ENCODE assay signal across 8 cellular contexts in the genomic region with DNA sequence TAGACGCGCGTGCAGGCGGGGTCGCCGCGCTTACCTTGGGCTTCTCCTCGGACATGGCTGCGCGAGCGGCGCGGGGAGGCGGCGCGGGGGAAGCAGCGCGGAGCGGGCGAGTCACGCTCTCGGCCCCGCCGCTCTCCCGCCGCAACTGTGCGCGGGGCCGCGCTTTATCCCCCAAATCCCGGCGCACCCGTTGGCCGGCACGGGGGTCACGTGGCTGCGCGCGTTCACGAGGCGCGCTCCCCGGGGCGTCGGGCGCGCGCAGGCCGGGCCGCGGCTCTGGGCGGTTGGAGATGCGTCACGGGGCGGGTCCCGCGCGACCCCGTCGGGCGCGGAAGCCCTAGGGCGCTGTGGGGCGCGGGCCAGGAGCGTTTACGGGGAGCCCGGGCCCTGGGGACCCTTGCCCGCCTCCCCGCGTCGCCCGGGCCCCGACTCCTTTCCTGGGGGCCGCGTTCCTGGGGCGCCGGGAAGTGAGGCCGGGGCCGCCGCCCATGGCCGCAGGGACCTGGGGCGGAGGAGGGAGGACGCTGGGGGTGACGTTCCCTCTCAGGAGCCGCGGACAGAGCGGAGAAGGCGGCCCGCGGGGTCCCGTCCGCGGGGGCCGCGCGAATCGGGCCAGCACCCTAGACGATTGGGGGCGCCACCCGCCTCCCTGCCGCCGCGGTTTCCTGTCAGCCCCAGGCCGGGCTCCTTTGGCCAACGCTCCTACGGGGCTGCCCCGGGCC. TPM values are rescaled to one million over a fixed set of nuclear protein-coding genes. Genes with fewer than 3 reads are reported as not detected.
DNase-seq lines count a peak whose midpoint lies in the region; ATAC-seq, FAIRE-seq and TF ChIP-seq lines count a peak whose summit lies in the region.

A gene (minus strand): TSS at position 149 of the 722 bp plus-strand sequence. CDS start 94 bp downstream, at position 55.

- no peak within 1 kb of the TSS for H3K27ac Mint-ChIP-seq in WTC11
- peak within 1 kb of the TSS in 1 of 6 donors; percentile 57 for H3K27ac Mint-ChIP-seq in immature natural killer cell

- H3K4me1 ChIP-seq in smooth muscle cell (ENCODE audit: low read depth) = no peaks in the 10 kb centered on the region

- no peak for FAIRE-seq in bronchial epithelial cell (lab: Jason Lieb, UNC)

- POLR2A ChIA-PET in WTC11 (lab: Charles Lee) = interaction anchor here (0.9 to 1.1 kb wide), 3 partner anchors 17 to 56 kb away, joined by 3 to 5 read pairs (median 3); a partner anchor contains a TSS

- H3F3A ChIP-seq in smooth muscle cell (ENCODE audit: low read depth) = no peaks in the 10 kb centered on the region

- TF ChIP-seq CTCF in WTC11 (IDR thresholded peaks at IDR 0.05) = no peak
- no peak for TF ChIP-seq CTCF in bronchial epithelial cell (IDR thresholded peaks at IDR 0.05; ENCODE audit: insufficient read depth, low read length, severe bottlenecking)
- no peak for TF ChIP-seq CTCF in smooth muscle cell (IDR thresholded peaks at IDR 0.05; ENCODE audit: borderline replicate concordance, insufficient read depth, poor library complexity, severe bottlenecking)

- H3K9me3 Mint-ChIP-seq in WTC11 = peaks cover 28% of the 10 kb centered on the region
- peaks cover 4 to 14% (median 9%) of the 10 kb centered on the region in 6 donors for H3K9me3 Mint-ChIP-seq in immature natural killer cell

- peak within 1 kb of the TSS; percentile 61 for H3K4me3 ChIP-seq in bronchial epithelial cell (ENCODE audit: low read depth, low read length)
- peak within 1 kb of the TSS; percentile 91 for H3K4me3 ChIP-seq in smooth muscle cell

- H3K79me2 ChIP-seq in smooth muscle cell (ENCODE audit: low read depth) = peaks cover 20% of the 10 kb centered on the region

- peak within 1 kb of the TSS; percentile 81 for H3K27ac ChIP-seq in smooth muscle cell (ENCODE audit: low read depth)

- CTCF ChIA-PET in WTC11 (lab: Charles Lee) = interaction anchor here (0.9 to 1.0 kb wide), 6 partner anchors 17 to 332 kb away, joined by 3 to 5 read pairs (median 4); a partner anchor contains a TSS

- DNase-seq in NCI-H1436 (lab: John Stamatoyannopoulos, UW) = peak; percentile 80
- no peak for DNase-seq in NCI-H1436 treated with DMSO at 0.1 percent for 48 hours (lab: John Stamatoyannopoulos, UW)
- peak; percentile 62 for DNase-seq in NCI-H128 (lab: John Stamatoyannopoulos, UW; ENCODE audit: unreplicated experiment)
- peak; percentile 69 for DNase-seq in WTC11 (ENCODE audit: low spot score)
- peak; percentile 31 for DNase-seq in bronchial epithelial cell (ENCODE audit: low read depth)
- DNase-seq in immature natural killer cell = peak; percentile 91 to 94 (median 94)
- peak; percentile 57 for DNase-seq in smooth muscle cell (lab: John Stamatoyannopoulos, UW; ENCODE audit: unreplicated experiment)

- H3K4me1 Mint-ChIP-seq in WTC11 (peaks cover 10% of the 10 kb centered on the region), immature natural killer cell (peaks cover 0 to 10% of the 10 kb centered on the region in 2 donors)

- H4K20me1 ChIP-seq in smooth muscle cell (ENCODE audit: low read depth) = peaks cover 45% of the 10 kb centered on the region

- 1% methylated on average over 63 of the region's 108 CpGs for WGBS in smooth muscle cell (ENCODE audit: low lambda C conversion rate)

- H3K36me3 Mint-ChIP-seq in WTC11 = peaks cover 20% of the 10 kb centered on the region
- no peaks in the 10 kb centered on the region for H3K36me3 Mint-ChIP-seq in immature natural killer cell

- peak within 1 kb of the TSS; percentile 93 for H3K4me2 ChIP-seq in smooth muscle cell

- ATAC-seq in HG02588 (IDR thresholded peaks at IDR 0.05; ENCODE audit: unreplicated experiment) (peak; percentile 60), WTC11 (peak; percentile 28)

- no peaks in the 10 kb centered on the region for H3K9me3 ChIP-seq in smooth muscle cell (replicated peaks; ENCODE audit: low read depth)

- peaks cover 40% of the 10 kb centered on the region for H3K27me3 Mint-ChIP-seq in WTC11 (ENCODE audit: low read depth)
- H3K27me3 Mint-ChIP-seq in immature natural killer cell (ENCODE audit: low read depth in 3 of 3) = peaks cover 0 to 9% (median 2%) of the 10 kb centered on the region in 3 donors

- peak within 1 kb of the TSS; percentile 65 for H3K4me3 Mint-ChIP-seq in WTC11
- H3K4me3 Mint-ChIP-seq in immature natural killer cell = peak within 1 kb of the TSS; percentile 54 to 72 (median 61)

- peak within 1 kb of the TSS; percentile 86 for H2AFZ ChIP-seq in smooth muscle cell (ENCODE audit: low read depth)

- peaks cover 3% of the 10 kb centered on the region for H3K36me3 ChIP-seq in bronchial epithelial cell (ENCODE audit: control insufficient read depth, insufficient read depth, low read length)
- H3K36me3 ChIP-seq in smooth muscle cell (ENCODE audit: low read depth) = no peaks in the 10 kb centered on the region

- peak within 1 kb of the TSS; percentile 91 for H3K9ac ChIP-seq in smooth muscle cell (ENCODE audit: low read depth)

- H3K27me3 ChIP-seq in bronchial epithelial cell (ENCODE audit: control insufficient read depth, insufficient read depth, low read length) = no peaks in the 10 kb centered on the region
- no peaks in the 10 kb centered on the region for H3K27me3 ChIP-seq in smooth muscle cell (ENCODE audit: low read depth)

TF ChIP-seq in WTC11, 78 proteins besides CTCF, POLR2A, EP300 and RAD21 (continues in another document):
- TF ChIP-seq NFATC4 (CRISPR knock-in tag; IDR thresholded peaks at IDR 0.05) = 0 out of 2 replicates have a peak, but pooled peaks have one; percentile 19
- TF ChIP-seq, protein P1, sequence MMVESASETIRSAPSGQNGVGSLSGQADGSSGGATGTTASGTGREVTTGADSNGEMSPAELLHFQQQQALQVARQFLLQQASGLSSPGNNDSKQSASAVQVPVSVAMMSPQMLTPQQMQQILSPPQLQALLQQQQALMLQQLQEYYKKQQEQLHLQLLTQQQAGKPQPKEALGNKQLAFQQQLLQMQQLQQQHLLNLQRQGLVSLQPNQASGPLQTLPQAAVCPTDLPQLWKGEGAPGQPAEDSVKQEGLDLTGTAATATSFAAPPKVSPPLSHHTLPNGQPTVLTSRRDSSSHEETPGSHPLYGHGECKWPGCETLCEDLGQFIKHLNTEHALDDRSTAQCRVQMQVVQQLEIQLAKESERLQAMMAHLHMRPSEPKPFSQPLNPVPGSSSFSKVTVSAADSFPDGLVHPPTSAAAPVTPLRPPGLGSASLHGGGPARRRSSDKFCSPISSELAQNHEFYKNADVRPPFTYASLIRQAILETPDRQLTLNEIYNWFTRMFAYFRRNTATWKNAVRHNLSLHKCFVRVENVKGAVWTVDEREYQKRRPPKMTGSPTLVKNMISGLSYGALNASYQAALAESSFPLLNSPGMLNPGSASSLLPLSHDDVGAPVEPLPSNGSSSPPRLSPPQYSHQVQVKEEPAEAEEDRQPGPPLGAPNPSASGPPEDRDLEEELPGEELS (CRISPR knock-in tag; IDR thresholded peaks at IDR 0.05) = peak; percentile 19; the same call in 1 of the 2 replicates
- TF ChIP-seq, protein P2, sequence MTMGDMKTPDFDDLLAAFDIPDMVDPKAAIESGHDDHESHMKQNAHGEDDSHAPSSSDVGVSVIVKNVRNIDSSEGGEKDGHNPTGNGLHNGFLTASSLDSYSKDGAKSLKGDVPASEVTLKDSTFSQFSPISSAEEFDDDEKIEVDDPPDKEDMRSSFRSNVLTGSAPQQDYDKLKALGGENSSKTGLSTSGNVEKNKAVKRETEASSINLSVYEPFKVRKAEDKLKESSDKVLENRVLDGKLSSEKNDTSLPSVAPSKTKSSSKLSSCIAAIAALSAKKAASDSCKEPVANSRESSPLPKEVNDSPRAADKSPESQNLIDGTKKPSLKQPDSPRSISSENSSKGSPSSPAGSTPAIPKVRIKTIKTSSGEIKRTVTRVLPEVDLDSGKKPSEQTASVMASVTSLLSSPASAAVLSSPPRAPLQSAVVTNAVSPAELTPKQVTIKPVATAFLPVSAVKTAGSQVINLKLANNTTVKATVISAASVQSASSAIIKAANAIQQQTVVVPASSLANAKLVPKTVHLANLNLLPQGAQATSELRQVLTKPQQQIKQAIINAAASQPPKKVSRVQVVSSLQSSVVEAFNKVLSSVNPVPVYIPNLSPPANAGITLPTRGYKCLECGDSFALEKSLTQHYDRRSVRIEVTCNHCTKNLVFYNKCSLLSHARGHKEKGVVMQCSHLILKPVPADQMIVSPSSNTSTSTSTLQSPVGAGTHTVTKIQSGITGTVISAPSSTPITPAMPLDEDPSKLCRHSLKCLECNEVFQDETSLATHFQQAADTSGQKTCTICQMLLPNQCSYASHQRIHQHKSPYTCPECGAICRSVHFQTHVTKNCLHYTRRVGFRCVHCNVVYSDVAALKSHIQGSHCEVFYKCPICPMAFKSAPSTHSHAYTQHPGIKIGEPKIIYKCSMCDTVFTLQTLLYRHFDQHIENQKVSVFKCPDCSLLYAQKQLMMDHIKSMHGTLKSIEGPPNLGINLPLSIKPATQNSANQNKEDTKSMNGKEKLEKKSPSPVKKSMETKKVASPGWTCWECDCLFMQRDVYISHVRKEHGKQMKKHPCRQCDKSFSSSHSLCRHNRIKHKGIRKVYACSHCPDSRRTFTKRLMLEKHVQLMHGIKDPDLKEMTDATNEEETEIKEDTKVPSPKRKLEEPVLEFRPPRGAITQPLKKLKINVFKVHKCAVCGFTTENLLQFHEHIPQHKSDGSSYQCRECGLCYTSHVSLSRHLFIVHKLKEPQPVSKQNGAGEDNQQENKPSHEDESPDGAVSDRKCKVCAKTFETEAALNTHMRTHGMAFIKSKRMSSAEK (CRISPR knock-in tag; IDR thresholded peaks at IDR 0.05; ENCODE audit: borderline replicate concordance) = peak; percentile 41; the same call in 1 of the 2 replicates
- TF ChIP-seq JUN (CRISPR knock-in tag; IDR thresholded peaks at IDR 0.05) = peak; percentile 24; the same call in 1 of the 2 replicates
- TF ChIP-seq ZNF416 (CRISPR knock-in tag; IDR thresholded peaks at IDR 0.05) = peak; percentile 78; the same call in 1 of the 2 replicates
- TF ChIP-seq, protein P3, sequence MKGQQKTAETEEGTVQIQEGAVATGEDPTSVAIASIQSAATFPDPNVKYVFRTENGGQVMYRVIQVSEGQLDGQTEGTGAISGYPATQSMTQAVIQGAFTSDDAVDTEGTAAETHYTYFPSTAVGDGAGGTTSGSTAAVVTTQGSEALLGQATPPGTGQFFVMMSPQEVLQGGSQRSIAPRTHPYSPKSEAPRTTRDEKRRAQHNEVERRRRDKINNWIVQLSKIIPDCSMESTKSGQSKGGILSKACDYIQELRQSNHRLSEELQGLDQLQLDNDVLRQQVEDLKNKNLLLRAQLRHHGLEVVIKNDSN (CRISPR knock-in tag; IDR thresholded peaks at IDR 0.05) = peak; percentile 84
- TF ChIP-seq CREM (CRISPR knock-in tag; IDR thresholded peaks at IDR 0.05) = peak; percentile 39; the same call in 1 of the 2 replicates
- peak; percentile 33; the same call in 1 of the 2 replicates for TF ChIP-seq ZNF423 (CRISPR knock-in tag; IDR thresholded peaks at IDR 0.05)

RNA-seq across cellular contexts. Expression of the gene that starts here (rescaled TPM):
- total RNA-seq in WTC11 (2021) = 81.7 to 86.3 TPM (median 85.4 TPM) in 3 replicates
- 103 and 131 TPM in 2 replicates for total RNA-seq in bronchial epithelial cell
- 10 to 100 TPM; 85.2 to 95.7 (median 87.4) TPM for polyA plus RNA-seq in immature natural killer cell
- 82.8 and 87.9 TPM in 2 replicates for total RNA-seq in smooth muscle cell
- 116 and 124 TPM in 2 replicates for polyA plus RNA-seq in smooth muscle cell
